8 cellular contexts compared by ENCODE assay signal in the genomic region with DNA sequence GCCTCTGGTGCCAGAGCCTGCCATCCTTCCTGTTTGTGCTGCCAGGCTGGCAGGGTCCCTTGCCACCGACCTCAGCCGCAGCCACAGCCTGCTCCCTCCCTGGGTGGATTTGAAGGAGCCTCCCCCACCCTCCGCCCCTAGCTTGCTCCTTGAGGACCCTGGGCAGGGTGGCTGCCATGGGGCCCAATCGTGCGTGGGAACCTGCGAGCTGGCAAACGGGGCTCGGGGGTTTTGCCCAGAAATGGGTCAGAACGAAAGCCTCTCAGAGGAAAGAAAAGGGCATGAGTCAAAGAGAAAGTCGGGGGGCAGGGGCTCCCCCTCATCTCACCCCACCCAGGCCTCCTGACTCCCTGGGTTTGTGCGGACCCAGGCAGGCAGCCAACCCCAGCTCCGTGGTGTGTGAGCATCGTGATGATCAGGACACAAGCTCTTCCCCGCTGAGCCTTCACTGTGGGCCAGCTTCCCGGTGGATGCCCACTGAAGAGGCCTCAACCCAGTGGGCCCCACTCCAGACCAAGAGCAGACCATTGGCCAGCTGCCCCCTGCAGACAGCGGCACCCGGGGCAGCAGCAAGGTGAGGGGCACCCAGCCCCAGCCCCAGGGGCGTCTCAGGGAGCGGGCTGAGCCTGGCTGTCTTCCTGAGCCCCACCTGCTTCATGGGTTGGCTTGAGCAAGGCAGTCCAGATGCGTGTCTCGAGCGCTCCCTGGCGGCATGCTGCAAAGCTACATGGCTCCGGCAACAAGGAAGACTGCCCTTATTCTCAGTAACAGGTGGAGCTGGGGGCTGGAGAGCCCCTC. TPM values are rescaled to one million over a fixed set of nuclear protein-coding genes. Genes with fewer than 3 reads are reported as not detected.
DNase-seq lines count a peak whose midpoint lies in the region; ATAC-seq and TF ChIP-seq lines count a peak whose summit lies in the region.

No MANE protein-coding gene starts in this region.

- no peak overlapping the region for H2BK20ac ChIP-seq in IMR-90 (ENCODE audit: low read depth, low read length)

- H3K9ac ChIP-seq in IMR-90 (ENCODE audit: low read depth, low read length) (no peak overlapping the region), mucosa of stomach (ENCODE audit: low read length) (peak overlapping the region; percentile 28)

- H2BK15ac ChIP-seq in IMR-90 (ENCODE audit: low read depth, low read length): no peak overlapping the region

- H3K18ac ChIP-seq in IMR-90 (ENCODE audit: low read depth, low read length): no peak overlapping the region

- no peak overlapping the region for H4K91ac ChIP-seq in IMR-90 (ENCODE audit: insufficient read depth, low read depth, low read length)

- H2AK9ac ChIP-seq in IMR-90 (replicated peaks; ENCODE audit: low read depth, low read length, poor library complexity): peak overlapping the region; percentile 91

- no peak overlapping the region for H3K56ac ChIP-seq in IMR-90 (ENCODE audit: extremely low read depth, insufficient read depth, low read length)

- no TSS peak for BruUV-seq in IMR-90 (replicated peaks; lab: Mats Ljungman, UMichigan)

- dilution Hi-C loops in IMR-90 (cut with HindIII; ENCODE audit: low sequenced_read_pairs, unreplicated experiment): no loop called here

- no peaks in the 10 kb centered on the region for H3K4me1 ChIP-seq in IMR-90 (ENCODE audit: control insufficient read depth, insufficient read depth, low read length)
- H3K4me1 ChIP-seq in mucosa of stomach (ENCODE audit: control insufficient read depth, insufficient read depth, low read length): peaks cover 23% of the 10 kb centered on the region

- H3K27ac ChIP-seq in IMR-90 (ENCODE audit: insufficient read depth, low read length): no peak overlapping the region

- no peaks in the 10 kb centered on the region for H3K9me1 ChIP-seq in IMR-90 (ENCODE audit: insufficient read depth, low read length)

- CTCF ChIA-PET in IMR-90 (lab: Yijun Ruan, JAX): interaction anchor here (0.6 to 3.1 kb wide), 8 partner anchors 12 to 248 kb away, joined by 3 to 27 read pairs (median 4); partner anchors contain the start of gene NPDC1

- H3K4me3 ChIP-seq in IMR-90 (ENCODE audit: insufficient read depth, low read depth, low read length) (no peak overlapping the region), mucosa of stomach (ENCODE audit: low read length) (no peak overlapping the region)

- H2AFZ ChIP-seq in IMR-90 (replicated peaks; ENCODE audit: low read length, poor library complexity): peak overlapping the region; percentile 53

- H3K9me3 ChIP-seq in IMR-90 (ENCODE audit: control insufficient read depth, insufficient read depth, low read length): no peaks in the 10 kb centered on the region
- no peaks in the 10 kb centered on the region for H3K9me3 ChIP-seq in mucosa of stomach (ENCODE audit: control insufficient read depth, low read length)

- H3K23ac ChIP-seq in IMR-90 (ENCODE audit: low read depth, low read length): no peak overlapping the region

- no peak overlapping the region for H3K4ac ChIP-seq in IMR-90 (ENCODE audit: low read depth, low read length)

- DNase-seq in NK-92 treated with Interleukin-12 subunit alpha and Interleukin-12 subunit beta, amount 100 ng/mL, for 24 hours (lab: John Stamatoyannopoulos, UW): peak; percentile 68
- DNase-seq in NK-92 (lab: John Stamatoyannopoulos, UW; ENCODE audit: unreplicated experiment) (no peak), IMR-90 (peak; percentile 77), OCI-M2 (lab: John Stamatoyannopoulos, UW; ENCODE audit: unreplicated experiment) (peak; percentile 22), activated T-cell treated with anti-CD3 and anti-CD28 coated beads for 1 hour (ENCODE audit: low read depth) (peak; percentile 81), epidermal melanocyte (ENCODE audit: insufficient read length, low spot score) (peak; percentile 97)
- peak; percentile 83 for DNase-seq in stimulated activated CD8-positive, alpha-beta memory T cell treated with anti-CD3 and anti-CD28 coated beads, Interleukin-4, amount 100 ng/mL, for 24 hours (ENCODE audit: low read depth)

- WGBS in IMR-90 (ENCODE audit: extremely low coverage in 2 of 2, insufficient read length in 1 of 2), 2 experiments: 10% methylated on average over 10 of the region's 24 CpGs; no CpG with 5 or more reads in 1 of the 2 experiments

- ATAC-seq in IMR-90 (ENCODE audit: low read depth): peak; percentile 97

- no peaks in the 10 kb centered on the region; the same call in 1 of the 2 replicates for H4K20me1 ChIP-seq in IMR-90 (ENCODE audit: insufficient read depth, low read length)

- H2BK120ac ChIP-seq in IMR-90 (ENCODE audit: low read depth, low read length): no peak overlapping the region

- peaks cover 2% of the 10 kb centered on the region; the same call in 1 of the 2 replicates for H3K27me3 ChIP-seq in IMR-90 (ENCODE audit: control insufficient read depth, insufficient read depth, low read length)
- H3K27me3 ChIP-seq in mucosa of stomach (ENCODE audit: control insufficient read depth, insufficient read depth, low read length): peaks cover 9% of the 10 kb centered on the region

- no peak overlapping the region for H3K4me2 ChIP-seq in IMR-90 (ENCODE audit: low read depth, low read length)

- POLR2A ChIA-PET in IMR-90 (lab: Charles Lee; ENCODE audit: unreplicated experiment): no interaction called here

- in situ Hi-C loops in IMR-90 (cut with MboI; ENCODE audit: low sequenced_read_pairs): loop anchor here (10.0 kb wide), 1 partner anchor 250 kb away; no protein-coding TSS in a partner anchor

- peak; percentile 87 for TF ChIP-seq RAD21 in IMR-90 (IDR thresholded peaks at IDR 0.05; ENCODE audit: low read length)

- TF ChIP-seq POLR2A in IMR-90 (IDR thresholded peaks at IDR 0.05; ENCODE audit: low read depth, low read length): no peak

- H3K14ac ChIP-seq in IMR-90 (replicated peaks; ENCODE audit: low read depth, low read length): no peak overlapping the region

- intact Hi-C loops in IMR-90 (cut with micrococcal nuclease): loop anchor here (1.0 kb wide), 3 partner anchors 87 to 248 kb away; no protein-coding TSS in a partner anchor

- TF ChIP-seq CTCF in IMR-90 (conservative IDR thresholded peaks at IDR 0.05; ENCODE audit: low read depth, low read length): peak; percentile 88

- H2AK5ac ChIP-seq in IMR-90 (ENCODE audit: low read depth, low read length): no peak overlapping the region

- H4K8ac ChIP-seq in IMR-90 (ENCODE audit: low read depth in 2 of 2, low read length in 2 of 2): no peak overlapping the region

- no peak overlapping the region for H2BK5ac ChIP-seq in IMR-90 (ENCODE audit: low read depth, low read length, poor library complexity, severe bottlenecking)

- H4K5ac ChIP-seq in IMR-90 (ENCODE audit: low read depth, low read length): no peak overlapping the region

- H3K79me1 ChIP-seq in IMR-90 (ENCODE audit: low read depth in 1 of 2, low read length in 2 of 2): no peaks in the 10 kb centered on the region

- H3K36me3 ChIP-seq in IMR-90 (ENCODE audit: control insufficient read depth, insufficient read depth, low read length): peaks cover 12% of the 10 kb centered on the region
- no peaks in the 10 kb centered on the region for H3K36me3 ChIP-seq in mucosa of stomach (ENCODE audit: control insufficient read depth, insufficient read depth, low read length)

TF ChIP-seq in IMR-90, 13 proteins besides CTCF, POLR2A, EP300 and RAD21 (continues in another document):
- TF ChIP-seq BHLHE40 (IDR thresholded peaks at IDR 0.05; ENCODE audit: low read depth, low read length): no peak
- no peak for TF ChIP-seq NFE2L2 (IDR thresholded peaks at IDR 0.05; ENCODE audit: low read depth, low read length)
- TF ChIP-seq, protein P1, sequence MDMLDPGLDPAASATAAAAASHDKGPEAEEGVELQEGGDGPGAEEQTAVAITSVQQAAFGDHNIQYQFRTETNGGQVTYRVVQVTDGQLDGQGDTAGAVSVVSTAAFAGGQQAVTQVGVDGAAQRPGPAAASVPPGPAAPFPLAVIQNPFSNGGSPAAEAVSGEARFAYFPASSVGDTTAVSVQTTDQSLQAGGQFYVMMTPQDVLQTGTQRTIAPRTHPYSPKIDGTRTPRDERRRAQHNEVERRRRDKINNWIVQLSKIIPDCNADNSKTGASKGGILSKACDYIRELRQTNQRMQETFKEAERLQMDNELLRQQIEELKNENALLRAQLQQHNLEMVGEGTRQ (IDR thresholded peaks at IDR 0.05; ENCODE audit: low read depth, low read length): no peak
- no peak for TF ChIP-seq ELK1 (IDR thresholded peaks at IDR 0.05; ENCODE audit: borderline replicate concordance, low read depth, low read length)
- no peak for TF ChIP-seq MXI1 (IDR thresholded peaks at IDR 0.05; ENCODE audit: borderline replicate concordance, low read depth, low read length)
- TF ChIP-seq MAFK (IDR thresholded peaks at IDR 0.05; ENCODE audit: low read depth, low read length): no peak

RNA-seq across cellular contexts. Expression of gene FUT7, which starts 3.0 kb away (rescaled TPM):
- total RNA-seq in IMR-90 (2012; rRNA removed): not detected in 2 replicates
- polyA plus RNA-seq in IMR-90 (2012; rRNA removed): not detected in 2 replicates
- not detected in 2 replicates for polyA plus RNA-seq in IMR-90 (2012; cell fraction: cytosol; rRNA removed)
- polyA plus RNA-seq in IMR-90 (2012; cell fraction: nucleus; rRNA removed; ENCODE audit: low replicate concordance): 0.02 and 0.03 TPM in 2 replicates

RNA-seq across cellular contexts. Expression of gene ABCA2, which starts 6.9 kb away (rescaled TPM):
- 3.8 and 4.4 TPM in 2 replicates for total RNA-seq in IMR-90 (2012; rRNA removed)
- polyA plus RNA-seq in IMR-90 (2012; rRNA removed): 46.0 and 52.3 TPM in 2 replicates
- polyA plus RNA-seq in IMR-90 (2012; cell fraction: cytosol; rRNA removed): 11.9 and 56.9 TPM in 2 replicates
- polyA plus RNA-seq in IMR-90 (2012; cell fraction: nucleus; rRNA removed; ENCODE audit: low replicate concordance): 194 and 536 TPM in 2 replicates

RNA-seq across cellular contexts. Expression of gene NPDC1, which starts 11.1 kb away (rescaled TPM):
- total RNA-seq in IMR-90 (2012; rRNA removed): 2.7 and 2.8 TPM in 2 replicates
- polyA plus RNA-seq in IMR-90 (2012; rRNA removed): 58.1 and 74.0 TPM in 2 replicates
- polyA plus RNA-seq in IMR-90 (2012; cell fraction: cytosol; rRNA removed): 57.6 and 91.2 TPM in 2 replicates
- polyA plus RNA-seq in IMR-90 (2012; cell fraction: nucleus; rRNA removed; ENCODE audit: low replicate concordance): 327 and 712 TPM in 2 replicates

RNA-seq across cellular contexts. Expression of gene ENTPD2, which starts 19.0 kb away (rescaled TPM):
- not detected in 2 replicates for total RNA-seq in IMR-90 (2012; rRNA removed)
- polyA plus RNA-seq in IMR-90 (2012; rRNA removed): not detected in 2 replicates
- polyA plus RNA-seq in IMR-90 (2012; cell fraction: cytosol; rRNA removed): not detected in 2 replicates
- polyA plus RNA-seq in IMR-90 (2012; cell fraction: nucleus; rRNA removed; ENCODE audit: low replicate concordance): 0.09 TPM in 1 of 2 replicates, not detected in the other

RNA-seq across cellular contexts. Expression of gene SAPCD2, which starts 35.4 kb away (rescaled TPM):
- 3.3 and 3.4 TPM in 2 replicates for total RNA-seq in IMR-90 (2012; rRNA removed)
- 4.9 and 6.4 TPM in 2 replicates for polyA plus RNA-seq in IMR-90 (2012; rRNA removed)
- 3.1 and 4.5 TPM in 2 replicates for polyA plus RNA-seq in IMR-90 (2012; cell fraction: cytosol; rRNA removed)
- polyA plus RNA-seq in IMR-90 (2012; cell fraction: nucleus; rRNA removed; ENCODE audit: low replicate concordance): 3.0 and 9.5 TPM in 2 replicates
